In genomic region chr11:10317281-10317755, GRCh38 we compare ENCODE assay signal across 11 cellular contexts. TPM values are rescaled to one million over a fixed set of nuclear protein-coding genes. Genes with fewer than 3 reads are reported as not detected.
A peak's percentile ranks its signal among the peaks of the same experiment; 100 is the strongest.
DNase-seq lines count a peak whose midpoint lies in the region; ATAC-seq and TF ChIP-seq lines count a peak whose summit lies in the region.
"Had no signal": no experiment of that assay in that cellular context is flagged by ENCODE, and none has a peak within 500 bp of the region (broad histone marks: within the 10 kb centered on the region; RNA-seq: fewer than 3 reads in every experiment).

No MANE protein-coding gene starts in this region.

- H3K4me1 ChIP-seq in right cardiac atrium (ENCODE audit: control insufficient read depth, insufficient read depth, low read length) (peaks cover 2% of the 10 kb centered on the region), right atrium auricular region (peaks cover 2 to 14% of the 10 kb centered on the region in 2 donors), esophagus muscularis mucosa (peaks cover 14 to 63% (median 49%) of the 10 kb centered on the region in 4 donors)

- ATAC-seq in right cardiac atrium (peak in 1 of 2 donors; percentile 17), HG03520 (IDR thresholded peaks at IDR 0.05; ENCODE audit: unreplicated experiment) (peak; percentile 8), natural killer cell (no peak), GM19324 (IDR thresholded peaks at IDR 0.05; ENCODE audit: low FRiP score, unreplicated experiment) (no peak), HG03025 (IDR thresholded peaks at IDR 0.05; ENCODE audit: low FRiP score, unreplicated experiment) (no peak)

- H3K27ac ChIP-seq in right cardiac atrium (ENCODE audit: low read length) = peak overlapping the region; percentile 47
- peak overlapping the region in 1 of 2 donors; percentile 63 for H3K27ac ChIP-seq in right atrium auricular region
- peak overlapping the region; percentile 54 to 62 (median 58) for H3K27ac ChIP-seq in esophagus muscularis mucosa (replicated peaks in 1 of 4)
- H3K27ac ChIP-seq: left ventricle myocardium inferior, SK-N-MC had no signal

- TF ChIP-seq POLR2A in esophagus muscularis mucosa (IDR thresholded peaks at IDR 0.05; ENCODE audit: low read depth) = no peak

- TF ChIP-seq CTCF in right atrium auricular region (IDR thresholded peaks at IDR 0.05) = no peak
- TF ChIP-seq CTCF in esophagus muscularis mucosa (IDR thresholded peaks at IDR 0.05) = no peak
- no peak for TF ChIP-seq CTCF in natural killer cell (IDR thresholded peaks at IDR 0.05)

- intact Hi-C loops in right cardiac atrium (cut with DNase I) = loop anchor here in 1 of 4 donors (10.0 kb wide), 1 partner anchor 47 kb away; no protein-coding TSS in a partner anchor
- intact Hi-C loops in esophagus muscularis mucosa (cut with DNase I) = no loop called here
- intact Hi-C loops in natural killer cell (cut with micrococcal nuclease) = no loop called here

- H3K9me3 ChIP-seq in right cardiac atrium (ENCODE audit: control insufficient read depth, low read length) (no peaks in the 10 kb centered on the region), right atrium auricular region (no peaks in the 10 kb centered on the region), esophagus muscularis mucosa (no peaks in the 10 kb centered on the region)
- H3K9me3 ChIP-seq: left ventricle myocardium inferior had no signal

- H3K9me3 Mint-ChIP-seq in natural killer cell = no peaks in the 10 kb centered on the region
- H3K9me3 Mint-ChIP-seq: activated T-cell treated with anti-CD3 and anti-CD28 coated beads, Interleukin-2, amount 50 U/mL, for 72 hours had no signal

- TF ChIP-seq EP300 in esophagus muscularis mucosa (IDR thresholded peaks at IDR 0.05) = no peak

- H3K4me3 ChIP-seq in right cardiac atrium (ENCODE audit: low read length) = no peak overlapping the region
- no peak overlapping the region for H3K4me3 ChIP-seq in right atrium auricular region
- H3K4me3 ChIP-seq in esophagus muscularis mucosa = no peak overlapping the region
- H3K4me3 ChIP-seq: left ventricle myocardium inferior, SK-N-MC had no signal

- 90% methylated on average over 4 of the region's 4 CpGs for WGBS in right cardiac atrium
- 71% methylated on average over 4 of the region's 4 CpGs for WGBS in esophagus muscularis mucosa

- H3K36me3 ChIP-seq in right atrium auricular region = no peaks in the 10 kb centered on the region
- no peaks in the 10 kb centered on the region for H3K36me3 ChIP-seq in esophagus muscularis mucosa
- H3K36me3 ChIP-seq: left ventricle myocardium inferior had no signal

- no peak overlapping the region for H3K4me3 Mint-ChIP-seq in natural killer cell
- H3K4me3 Mint-ChIP-seq: activated T-cell treated with anti-CD3 and anti-CD28 coated beads, Interleukin-2, amount 50 U/mL, for 72 hours had no signal

- H3K27me3 Mint-ChIP-seq in natural killer cell (ENCODE audit: low read depth in 2 of 2) = peaks cover 13 to 15% of the 10 kb centered on the region in 2 donors

- DNase-seq in right cardiac atrium (no peak), right atrium auricular region (ENCODE audit: low spot score) (no peak), esophagus muscularis mucosa (ENCODE audit: extremely low spot score) (no peak), natural killer cell (no peak), amniotic stem cell (lab: John Stamatoyannopoulos, UW) (no peak)
- DNase-seq: activated T-cell treated with anti-CD3 and anti-CD28 coated beads, Interleukin-2, amount 50 U/mL, for 72 hours; left ventricle myocardium inferior had no signal

- H3K36me3 Mint-ChIP-seq in natural killer cell = no peaks in the 10 kb centered on the region

- no peak overlapping the region for H3K27ac Mint-ChIP-seq in natural killer cell
- H3K27ac Mint-ChIP-seq: activated T-cell treated with anti-CD3 and anti-CD28 coated beads, Interleukin-2, amount 50 U/mL, for 72 hours had no signal

- no peaks in the 10 kb centered on the region for H3K4me1 Mint-ChIP-seq in natural killer cell

- H3K27me3 ChIP-seq in right cardiac atrium (ENCODE audit: control insufficient read depth, insufficient read depth) (no peaks in the 10 kb centered on the region), right atrium auricular region (no peaks in the 10 kb centered on the region), esophagus muscularis mucosa (no peaks in the 10 kb centered on the region)

RNA-seq across cellular contexts. Expression of gene ADM, which starts 12.4 kb away (rescaled TPM):
- total RNA-seq in right cardiac atrium (100 to 1,000 TPM in 3 of 4 donors, 10 to 100 TPM in 1; 57.9 to 219 (median 166) TPM), right atrium auricular region (100 to 1,000 TPM in 1 of 2 donors, 10 to 100 TPM in 1; 31.2 to 217 TPM), esophagus muscularis mucosa (100 to 1,000 TPM in 2 of 4 donors, 10 to 100 TPM in 2; 57.3 to 152 (median 105) TPM), natural killer cell (1 to 10 TPM in 2 of 3 donors, under 1 TPM in 1; 0.82 to 7.0 (median 5.8) TPM)
- polyA plus RNA-seq in right cardiac atrium = 151 TPM

RNA-seq across cellular contexts. Expression of gene SBF2, which starts 23.3 kb away (rescaled TPM):
- total RNA-seq in right cardiac atrium (10 to 100 TPM; 20.5 to 32.2 (median 23.3) TPM), right atrium auricular region (10 to 100 TPM; 22.8 to 23.9 TPM), esophagus muscularis mucosa (10 to 100 TPM; 44.6 to 59.4 (median 53.4) TPM), natural killer cell (10 to 100 TPM; 25.2 to 26.9 (median 26.3) TPM)
- 10.8 TPM for polyA plus RNA-seq in right cardiac atrium

Comparison
In these comparisons a context has a peak if more than half of its experiments do, and no peak if none do; other contexts are left out.
1. RNA of gene ADM, which starts 12.4 kb away (total RNA-seq): 31.2 to 217 TPM in right atrium auricular region, 57.9 to 219 TPM in right cardiac atrium and 57.3 to 152 TPM in esophagus muscularis mucosa; 0.82 to 7.0 TPM in natural killer cell; every median in the first group is over 4 times any median in the second.